ENCODE assay signal across 24 cellular contexts in the genomic region with DNA sequence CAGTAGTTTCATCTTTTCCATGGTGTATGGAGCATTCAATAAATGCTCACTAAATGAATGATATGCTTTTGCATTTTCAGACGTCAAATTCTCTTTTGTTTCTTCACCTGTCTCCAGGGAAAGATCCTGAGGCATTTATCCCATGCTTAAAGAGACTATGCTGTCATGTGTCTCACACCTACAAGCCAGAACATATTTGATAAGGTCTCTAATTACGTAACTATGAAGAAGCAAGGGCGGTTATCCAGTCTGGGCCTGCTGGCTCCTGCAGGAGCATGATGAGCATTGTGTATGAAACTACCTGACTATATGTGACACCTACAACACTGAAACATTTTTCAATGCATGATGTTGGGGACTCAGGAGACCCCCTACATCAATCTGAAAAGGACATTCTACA. TPM values are rescaled to one million over a fixed set of nuclear protein-coding genes. Genes with fewer than 3 reads are reported as not detected.
A peak's percentile ranks its signal among the peaks of the same experiment; 100 is the strongest.
DNase-seq lines count a peak whose midpoint lies in the region; ATAC-seq, FAIRE-seq and TF ChIP-seq lines count a peak whose summit lies in the region.
"Had no signal": no experiment of that assay in that cellular context is flagged by ENCODE, and none has a peak within 500 bp of the region (broad histone marks: within the 10 kb centered on the region; RNA-seq: fewer than 3 reads in every experiment).

No MANE protein-coding gene starts in this region.

- peaks cover 26% of the 10 kb centered on the region for H3K36me3 Mint-ChIP-seq in activated naive CD8-positive, alpha-beta T cell treated with anti-CD3 and anti-CD28 coated beads, Interleukin-2, amount 50 U/mL, for 24 hours (ENCODE audit: low read depth)
- H3K36me3 Mint-ChIP-seq in immature natural killer cell: peaks cover 8 to 25% (median 22%) of the 10 kb centered on the region in 3 donors

- H4K20me1 ChIP-seq in keratinocyte (ENCODE audit: control insufficient read depth, extremely low read depth, insufficient read depth, low read length): no peaks in the 10 kb centered on the region

- DNase-seq in Right ventricle myocardium superior (no peak), right atrium auricular region (ENCODE audit: low spot score) (no peak), cerebellum (ENCODE audit: low spot score) (peak; percentile 45), keratinocyte (ENCODE audit: low read depth, low spot score) (peak; percentile 80), immature natural killer cell (no peak), NCI-H510A (lab: John Stamatoyannopoulos, UW) (no peak), NCI-H128 (lab: John Stamatoyannopoulos, UW; ENCODE audit: unreplicated experiment) (no peak)
- DNase-seq in activated naive CD8-positive, alpha-beta T cell treated with anti-CD3 and anti-CD28 coated beads, Interleukin-2, amount 50 U/mL, for 24 hours: no peak
- DNase-seq: activated CD4-positive, alpha-beta T cell treated with anti-CD3 and anti-CD28 coated beads, Interleukin-2, amount 10 ng/mL, durations not matched to agents 24 days and 14 days; activated gamma-delta T cell treated with Interleukin-2 at 50 U/mL for 16 hours; activated T-cell treated with anti-CD3 and anti-CD28 coated beads, Interleukin-2, amount 50 U/mL, for 4 hours; effector CD8-positive, alpha-beta T cell; foreskin melanocyte; IMR-90; NCI-H1417; NCI-H2081 treated with DMSO at 0.1 percent for 48 hours; NCI-H510A treated with DMSO at 0.1 percent for 48 hours; SIG-M5; stimulated activated CD4-positive, alpha-beta T cell treated with anti-CD3 and anti-CD28 coated beads, Interleukin-2, amount 100 ng/mL, for 48 hours; SW 1271; T1000 had no signal

- no peaks in the 10 kb centered on the region for H3K27me3 ChIP-seq in right atrium auricular region
- H3K27me3 ChIP-seq in keratinocyte (ENCODE audit: control insufficient read depth, extremely low read depth, insufficient read depth, low read length): no peaks in the 10 kb centered on the region
- H3K27me3 ChIP-seq: hepatocyte had no signal

- H3K27ac ChIP-seq in right atrium auricular region: peak overlapping the region in 1 of 2 donors; percentile 48
- H3K27ac ChIP-seq in keratinocyte (ENCODE audit: control insufficient read depth, insufficient read depth, low read length): peak overlapping the region; percentile 62
- H3K27ac ChIP-seq: hepatocyte had no signal

- H2AFZ ChIP-seq in keratinocyte (ENCODE audit: control insufficient read depth, low read length): no peak overlapping the region
- H2AFZ ChIP-seq: hepatocyte had no signal

- H3K4me3 Mint-ChIP-seq in activated naive CD8-positive, alpha-beta T cell treated with anti-CD3 and anti-CD28 coated beads, Interleukin-2, amount 50 U/mL, for 24 hours: no peak overlapping the region
- H3K4me3 Mint-ChIP-seq in immature natural killer cell: no peak overlapping the region
- H3K4me3 Mint-ChIP-seq: activated CD4-positive, alpha-beta T cell treated with anti-CD3 and anti-CD28 coated beads, Interleukin-2, amount 10 ng/mL, durations not matched to agents 24 days and 14 days; activated T-cell treated with anti-CD3 and anti-CD28 coated beads, Interleukin-2, amount 50 U/mL, for 4 hours; natural killer cell treated with Interleukin-12 subunit alpha and Interleukin-12 subunit beta and Interleukin-15 and Interleukin-18, amount 100 ng/mL, for 72 hours; type B pancreatic cell had no signal

- H3K9me1 ChIP-seq in keratinocyte (ENCODE audit: control insufficient read depth, extremely low read depth, insufficient read depth, low read length): no peaks in the 10 kb centered on the region

- no peaks in the 10 kb centered on the region for H3K9me3 ChIP-seq in right atrium auricular region
- no peaks in the 10 kb centered on the region for H3K9me3 ChIP-seq in keratinocyte (ENCODE audit: control insufficient read depth, low read depth, low read length)

- FAIRE-seq in keratinocyte (lab: Jason Lieb, UNC): peak; percentile 92

- intact Hi-C loops in Right ventricle myocardium superior (cut with DNase I): no loop called here

- H3K4me1 ChIP-seq in right atrium auricular region (peaks cover 0 to 13% of the 10 kb centered on the region in 2 donors), keratinocyte (ENCODE audit: control insufficient read depth, extremely low read depth, insufficient read depth, low read length) (peaks cover 15% of the 10 kb centered on the region)

- H3K9me3 Mint-ChIP-seq in activated naive CD8-positive, alpha-beta T cell treated with anti-CD3 and anti-CD28 coated beads, Interleukin-2, amount 50 U/mL, for 24 hours: no peaks in the 10 kb centered on the region
- H3K9me3 Mint-ChIP-seq in immature natural killer cell: no peaks in the 10 kb centered on the region
- H3K9me3 Mint-ChIP-seq: activated CD4-positive, alpha-beta T cell treated with anti-CD3 and anti-CD28 coated beads, Interleukin-2, amount 10 ng/mL, durations not matched to agents 24 days and 14 days; activated T-cell treated with anti-CD3 and anti-CD28 coated beads, Interleukin-2, amount 50 U/mL, for 4 hours; natural killer cell treated with Interleukin-12 subunit alpha and Interleukin-12 subunit beta and Interleukin-15 and Interleukin-18, amount 100 ng/mL, for 72 hours; type B pancreatic cell had no signal

- H3K36me3 ChIP-seq in right atrium auricular region (peaks cover 50% of the 10 kb centered on the region), keratinocyte (ENCODE audit: control insufficient read depth in 2 of 2, extremely low read depth in 1 of 2, insufficient read depth in 2 of 2, low read length in 2 of 2) (peaks cover 3 to 8% of the 10 kb centered on the region in 2 experiments)

- H3K4me3 ChIP-seq in right atrium auricular region (no peak overlapping the region), keratinocyte (ENCODE audit: control insufficient read depth in 2 of 3, extremely low read depth in 1 of 3, insufficient read depth in 2 of 3, low read depth in 1 of 3, low read length in 3 of 3) (no peak overlapping the region)
- H3K4me3 ChIP-seq: hepatocyte had no signal

- peaks cover 2% of the 10 kb centered on the region for H3K4me1 Mint-ChIP-seq in activated naive CD8-positive, alpha-beta T cell treated with anti-CD3 and anti-CD28 coated beads, Interleukin-2, amount 50 U/mL, for 24 hours
- H3K4me1 Mint-ChIP-seq in immature natural killer cell: peaks cover 2 to 12% of the 10 kb centered on the region in 2 donors
- H3K4me1 Mint-ChIP-seq: activated CD4-positive, alpha-beta T cell treated with anti-CD3 and anti-CD28 coated beads, Interleukin-2, amount 10 ng/mL, durations not matched to agents 24 days and 14 days had no signal

- H3K79me2 ChIP-seq in keratinocyte (ENCODE audit: control insufficient read depth, insufficient read depth, low read length): peaks cover 2% of the 10 kb centered on the region

- no peaks in the 10 kb centered on the region for H3K27me3 Mint-ChIP-seq in activated naive CD8-positive, alpha-beta T cell treated with anti-CD3 and anti-CD28 coated beads, Interleukin-2, amount 50 U/mL, for 24 hours
- H3K27me3 Mint-ChIP-seq in immature natural killer cell (ENCODE audit: low read depth in 3 of 3): peaks cover 0 to 3% (median 0%) of the 10 kb centered on the region in 3 donors
- H3K27me3 Mint-ChIP-seq: activated CD4-positive, alpha-beta T cell treated with anti-CD3 and anti-CD28 coated beads, Interleukin-2, amount 10 ng/mL, durations not matched to agents 24 days and 14 days; natural killer cell treated with Interleukin-12 subunit alpha and Interleukin-12 subunit beta and Interleukin-15 and Interleukin-18, amount 100 ng/mL, for 72 hours; type B pancreatic cell had no signal

- no peak for TF ChIP-seq CTCF in right atrium auricular region (IDR thresholded peaks at IDR 0.05)
- TF ChIP-seq CTCF in keratinocyte (optimal IDR thresholded peaks at IDR 0.05 in 1 of 3, IDR thresholded peaks at IDR 0.05 in 1 of 3, conservative IDR thresholded peaks at IDR 0.05 in 1 of 3; ENCODE audit: extremely low read depth in 1 of 3, insufficient read depth in 2 of 3, low read length in 3 of 3): no peak

- ATAC-seq in Right ventricle myocardium superior (ENCODE audit: poor library complexity): peak; percentile 69
- ATAC-seq in activated naive CD8-positive, alpha-beta T cell treated with anti-CD3 and anti-CD28 coated beads, Interleukin-2, amount 50 U/mL, for 24 hours: no peak
- ATAC-seq: activated T-cell treated with anti-CD3 and anti-CD28 coated beads, Interleukin-2, amount 50 U/mL, for 4 hours; natural killer cell treated with Interleukin-12 subunit alpha and Interleukin-12 subunit beta and Interleukin-15 and Interleukin-18, amount 100 ng/mL, for 72 hours had no signal

- H3K4me2 ChIP-seq in keratinocyte (ENCODE audit: control insufficient read depth, extremely low read depth, insufficient read depth, low read depth, low read length): peak overlapping the region; percentile 35
- H3K4me2 ChIP-seq: hepatocyte had no signal

- H3K27ac Mint-ChIP-seq in activated naive CD8-positive, alpha-beta T cell treated with anti-CD3 and anti-CD28 coated beads, Interleukin-2, amount 50 U/mL, for 24 hours: no peak overlapping the region
- peak overlapping the region in 1 of 6 donors; percentile 36 for H3K27ac Mint-ChIP-seq in immature natural killer cell
- H3K27ac Mint-ChIP-seq: activated CD4-positive, alpha-beta T cell treated with anti-CD3 and anti-CD28 coated beads, Interleukin-2, amount 10 ng/mL, durations not matched to agents 24 days and 14 days; natural killer cell treated with Interleukin-12 subunit alpha and Interleukin-12 subunit beta and Interleukin-15 and Interleukin-18, amount 100 ng/mL, for 72 hours; type B pancreatic cell had no signal

- dilution Hi-C loops in keratinocyte (cut with MboI; ENCODE audit: extremely low pct_ligation_motif_present, low sequenced_read_pairs): no loop called here

- no peak overlapping the region for H3K9ac ChIP-seq in keratinocyte (ENCODE audit: control insufficient read depth, extremely low read depth, insufficient read depth, low read length)

RNA-seq across cellular contexts. Expression of gene FBXO42, which starts 51.8 kb away (rescaled TPM):
- total RNA-seq in Right ventricle myocardium superior: 17.1 TPM
- 10 to 100 TPM; 11.9 to 16.5 TPM for total RNA-seq in right atrium auricular region
- total RNA-seq in cerebellum: 35.7 TPM
- 14.1 to 18.0 TPM (median 15.8 TPM) in 3 replicates for polyA plus RNA-seq in keratinocyte
- 5.3 TPM for polyA plus RNA-seq in keratinocyte (2011; ENCODE audit: low read depth)
- polyA plus RNA-seq in keratinocyte (2011; cell fraction: cytosol; rRNA removed): 12.1 and 14.3 TPM in 2 replicates
- polyA plus RNA-seq in keratinocyte (2011; cell fraction: nucleus; rRNA removed): 30.5 and 34.1 TPM in 2 replicates
- 9.9 and 17.7 TPM in 2 replicates for polyA plus RNA-seq in keratinocyte (2012; ENCODE audit: low replicate concordance)
- polyA minus RNA-seq in keratinocyte: 21.3 to 24.7 TPM (median 23.3 TPM) in 3 replicates
- polyA minus RNA-seq in keratinocyte (2011; cell fraction: cytosol; rRNA and poly(A)+ RNA removed): 12.1 TPM
- 18.6 and 33.8 TPM in 2 replicates for polyA minus RNA-seq in keratinocyte (2011; cell fraction: nucleus; rRNA and poly(A)+ RNA removed)
- 10 to 100 TPM; 12.2 to 26.2 (median 24.7) TPM for polyA plus RNA-seq in immature natural killer cell

Comparison
In these comparisons a context has a peak if more than half of its experiments do, and no peak if none do; other contexts are left out.
1. DNase-seq: peak in cerebellum (single experiment) and keratinocyte (single experiment); none in Right ventricle myocardium superior (single experiment), right atrium auricular region (single experiment), activated naive CD8-positive, alpha-beta T cell treated with anti-CD3 and anti-CD28 coated beads, Interleukin-2, amount 50 U/mL, for 24 hours (single experiment), immature natural killer cell (0 of 3), NCI-H510A (single experiment) and NCI-H128 (single experiment).